27 cellular contexts compared by ENCODE assay signal in the genomic region with DNA sequence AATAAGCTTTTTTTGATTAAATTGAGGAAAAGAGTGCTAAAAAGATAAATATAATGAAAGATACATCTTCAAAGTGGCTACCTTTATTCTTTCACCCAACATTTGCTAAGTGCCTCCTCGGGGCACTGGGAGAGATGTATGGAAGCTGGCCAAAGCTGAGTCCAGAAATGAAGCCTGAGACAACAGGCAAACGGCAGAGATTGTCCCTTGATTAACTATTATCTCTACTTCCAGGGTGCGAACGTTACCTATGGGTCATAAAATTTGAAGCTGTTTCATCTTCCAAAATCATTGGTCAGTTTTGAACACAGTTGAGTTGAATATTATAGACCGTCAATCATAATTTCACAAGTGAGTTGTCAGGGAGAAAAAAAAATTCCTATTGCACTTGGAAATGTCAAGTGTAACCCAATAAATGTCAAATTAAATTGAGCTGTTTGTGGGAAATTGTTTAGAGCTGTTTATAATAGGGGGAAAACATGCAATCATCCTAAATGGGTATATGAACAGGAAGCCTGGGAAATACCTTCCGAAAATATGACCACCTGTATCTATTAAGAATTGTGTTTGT.
"Had no signal": no experiment of that assay in that cellular context is flagged by ENCODE, and none has a peak within 500 bp of the region (broad histone marks: within the 10 kb centered on the region; RNA-seq: fewer than 3 reads in every experiment).

No MANE protein-coding gene starts in this region.

- H3K4me1 ChIP-seq: ascending aorta, breast epithelium, colonic mucosa, foreskin keratinocyte, gastrocnemius medialis had no signal

- ATAC-seq: activated CD4-positive, alpha-beta T cell treated with anti-CD3 and anti-CD28 coated beads for 36 hours; activated CD8-positive, alpha-beta memory T cell treated with anti-CD3 and anti-CD28 coated beads, Interleukin-2, amount 10 ng/mL, durations not matched to agents 7 days and 5 days; activated CD8-positive, alpha-beta T cell treated with anti-CD3 and anti-CD28 coated beads, Interleukin-2, amount 10 ng/mL, durations not matched to agents 7 days and 5 days; foreskin keratinocyte; gastrocnemius medialis; heart left ventricle had no signal

- H3K27ac ChIP-seq: ascending aorta, breast epithelium, cardiac muscle cell, colonic mucosa, epithelial cell of prostate, foreskin keratinocyte, gastrocnemius medialis, heart left ventricle had no signal

- H3K4me3 ChIP-seq: ascending aorta, breast epithelium, cardiac muscle cell, colonic mucosa, gastrocnemius medialis, heart left ventricle had no signal

- FAIRE-seq: endothelial cell of umbilical vein had no signal

- DNase-seq: activated CD4-positive, alpha-beta memory T cell treated with anti-CD3 and anti-CD28 coated beads for 36 hours; activated CD4-positive, alpha-beta T cell treated with anti-CD3 and anti-CD28 coated beads for 36 hours; activated CD4-positive, alpha-beta T cell treated with anti-CD3 and anti-CD28 coated beads, Interleukin-2, amount 10 ng/mL, durations not matched to agents 24 days and 14 days; activated CD4-positive, CD25-positive, alpha-beta regulatory T cell; activated CD4-positive, CD25-positive, alpha-beta regulatory T cell treated with anti-CD3 and anti-CD28 coated beads, Interleukin-2, amount 50 U/mL, for 72 hours; activated CD8-positive, alpha-beta memory T cell treated with anti-CD3 and anti-CD28 coated beads, Interleukin-2, amount 10 ng/mL, durations not matched to agents 7 days and 5 days; activated CD8-positive, alpha-beta memory T cell treated with anti-CD3 and anti-CD28 coated beads, Interleukin-2, amount 50 U/mL, for 4 hours; activated CD8-positive, alpha-beta T cell treated with anti-CD3 and anti-CD28 coated beads, Interleukin-2, amount 10 ng/mL, durations not matched to agents 7 days and 5 days; activated effector memory CD4-positive, alpha-beta T cell treated with anti-CD3 and anti-CD28 coated beads, Interleukin-2, amount 50 U/mL, for 16 hours; activated naive CD4-positive, alpha-beta T cell treated with anti-CD3 and anti-CD28 coated beads for 36 hours; activated naive CD8-positive, alpha-beta T cell treated with anti-CD3 and anti-CD28 coated beads, Interleukin-2, amount 10 ng/mL, durations not matched to agents 7 days and 5 days; activated T-cell treated with anti-CD3 and anti-CD28 coated beads, Interleukin-2, amount 50 U/mL, for 1 hour; activated T-cell treated with anti-CD3 and anti-CD28 coated beads, Interleukin-2, amount 50 U/mL, for 48 hours; central memory CD4-positive, alpha-beta T cell; cerebellar nuclear complex; colonic mucosa; effector CD8-positive, alpha-beta T cell; foreskin keratinocyte; gastrocnemius medialis; glutamatergic neuron; heart left ventricle; hypothalamus had no signal

- H3K36me3 ChIP-seq: ascending aorta, breast epithelium, cardiac muscle cell, colonic mucosa, gastrocnemius medialis had no signal

- H3K27me3 ChIP-seq: ascending aorta, breast epithelium, cardiac muscle cell, colonic mucosa, foreskin keratinocyte, gastrocnemius medialis, heart left ventricle had no signal

- H3K9me3 ChIP-seq: ascending aorta, breast epithelium, colonic mucosa, gastrocnemius medialis, heart left ventricle had no signal
